12 cellular contexts compared by ENCODE assay signal in genomic region chr14:69701857-69702256, GRCh38.
DNase-seq lines count a peak whose midpoint lies in the region; ATAC-seq and TF ChIP-seq lines count a peak whose summit lies in the region.
"Had no signal": no experiment of that assay in that cellular context is flagged by ENCODE, and none has a peak within 500 bp of the region (broad histone marks: within the 10 kb centered on the region; RNA-seq: fewer than 3 reads in every experiment).

No MANE protein-coding gene starts in this region.

- H3K27me3 ChIP-seq in MM.1S (replicated peaks; ENCODE audit: insufficient read depth, low read length) (no peaks in the 10 kb centered on the region), thyroid gland (no peaks in the 10 kb centered on the region), HAP-1 (ENCODE audit: low read depth) (no peaks in the 10 kb centered on the region)

- intact Hi-C loops in thyroid gland (cut with DNase I), result no loop called here

- H3K27me3 Mint-ChIP-seq in activated T-cell treated with anti-CD3 and anti-CD28 coated beads, Interleukin-2, amount 50 U/mL, for 24 hours, result no peaks in the 10 kb centered on the region
- no peaks in the 10 kb centered on the region for H3K27me3 Mint-ChIP-seq in activated T-cell treated with anti-CD3 and anti-CD28 coated beads, Interleukin-2, amount 50 U/mL, for 4 hours (ENCODE audit: low read depth)
- peaks cover 16% of the 10 kb centered on the region for H3K27me3 Mint-ChIP-seq in endothelial cell (ENCODE audit: unreplicated experiment)

- WGBS in thyroid gland, 2 donors, result 63 to 69% methylated on average over 3 of the region's 3 CpGs

- H3K9me3 ChIP-seq in MM.1S (replicated peaks; ENCODE audit: insufficient read depth, low read length) (no peaks in the 10 kb centered on the region), thyroid gland (no peaks in the 10 kb centered on the region), HAP-1 (no peaks in the 10 kb centered on the region)
- H3K9me3 ChIP-seq: prostate gland had no signal

- TF ChIP-seq CTCF in MM.1S (IDR thresholded peaks at IDR 0.05; ENCODE audit: low read length) (no peak), endothelial cell (IDR thresholded peaks at IDR 0.05; ENCODE audit: unreplicated experiment) (no peak), thyroid gland (IDR thresholded peaks at IDR 0.05) (no peak)

- no peaks in the 10 kb centered on the region for H3K36me3 ChIP-seq in MM.1S (replicated peaks; ENCODE audit: insufficient read depth, low read length)
- H3K36me3 ChIP-seq in thyroid gland, result peaks cover 0 to 8% of the 10 kb centered on the region in 2 donors
- no peaks in the 10 kb centered on the region for H3K36me3 ChIP-seq in HAP-1 (replicated peaks)
- H3K36me3 ChIP-seq: prostate gland had no signal

- H3K9ac ChIP-seq in MM.1S (ENCODE audit: low read length), result no peak overlapping the region

- no peak for TF ChIP-seq POLR2A in thyroid gland (IDR thresholded peaks at IDR 0.05)

- peaks cover 20% of the 10 kb centered on the region for H3K4me1 ChIP-seq in MM.1S (ENCODE audit: low read length)
- H3K4me1 ChIP-seq in thyroid gland, result peaks cover 51 to 82% of the 10 kb centered on the region in 2 donors
- peaks cover 35% of the 10 kb centered on the region for H3K4me1 ChIP-seq in HAP-1

- peaks cover 7% of the 10 kb centered on the region; the same call in 1 of the 2 replicates for H3F3A ChIP-seq in MM.1S (ENCODE audit: insufficient read depth, low read length)

- no peak overlapping the region for H2AFZ ChIP-seq in MM.1S (ENCODE audit: low read length)

- no peak overlapping the region for H3K4me3 ChIP-seq in MM.1S (ENCODE audit: low read length)
- H3K4me3 ChIP-seq in thyroid gland (replicated peaks in 1 of 3), result no peak overlapping the region
- H3K4me3 ChIP-seq in HAP-1, result no peak overlapping the region
- H3K4me3 ChIP-seq: prostate gland had no signal

- H4K20me1 ChIP-seq in MM.1S (ENCODE audit: insufficient read depth, low read length), result no peaks in the 10 kb centered on the region

- no peak for DNase-seq in activated T-cell treated with anti-CD3 and anti-CD28 coated beads, Interleukin-2, amount 50 U/mL, for 24 hours
- DNase-seq in activated T-cell treated with anti-CD3 and anti-CD28 coated beads, Interleukin-2, amount 50 U/mL, for 4 hours, result no peak
- DNase-seq in MM.1S (peak; percentile 49), endothelial cell (ENCODE audit: low spot score) (no peak), thyroid gland (no peak), HAP-1 (ENCODE audit: low spot score in 2 of 2) (no peak)
- DNase-seq: activated CD4-positive, alpha-beta T cell treated with anti-CD3 and anti-CD28 coated beads, Interleukin-2, amount 50 U/mL, for 1 hour; NCI-H1694 had no signal

- no peak for ATAC-seq in activated T-cell treated with anti-CD3 and anti-CD28 coated beads, Interleukin-2, amount 50 U/mL, for 4 hours
- ATAC-seq in HG02870 (IDR thresholded peaks at IDR 0.05; ENCODE audit: unreplicated experiment) (no peak), GM18907 (IDR thresholded peaks at IDR 0.05; ENCODE audit: unreplicated experiment) (no peak)

- no peaks in the 10 kb centered on the region for H3K9me3 Mint-ChIP-seq in activated T-cell treated with anti-CD3 and anti-CD28 coated beads, Interleukin-2, amount 50 U/mL, for 24 hours
- H3K9me3 Mint-ChIP-seq in activated T-cell treated with anti-CD3 and anti-CD28 coated beads, Interleukin-2, amount 50 U/mL, for 4 hours, result no peaks in the 10 kb centered on the region
- H3K9me3 Mint-ChIP-seq in endothelial cell (ENCODE audit: unreplicated experiment), result no peaks in the 10 kb centered on the region

- in situ Hi-C loops in HAP-1 (cut with MboI; ENCODE audit: low sequenced_read_pairs), result no loop called here

- H3K36me3 Mint-ChIP-seq in activated T-cell treated with anti-CD3 and anti-CD28 coated beads, Interleukin-2, amount 50 U/mL, for 24 hours (ENCODE audit: low read depth), result peaks cover 85% of the 10 kb centered on the region
- peaks cover 34% of the 10 kb centered on the region for H3K36me3 Mint-ChIP-seq in activated T-cell treated with anti-CD3 and anti-CD28 coated beads, Interleukin-2, amount 50 U/mL, for 4 hours (ENCODE audit: insufficient read depth)
- peaks cover 31% of the 10 kb centered on the region for H3K36me3 Mint-ChIP-seq in endothelial cell (ENCODE audit: low read depth, unreplicated experiment)

- H3K4me2 ChIP-seq in MM.1S (ENCODE audit: low read depth, low read length), result peak overlapping the region; percentile 34; the same call in 1 of the 2 replicates

- H3K27ac Mint-ChIP-seq in activated T-cell treated with anti-CD3 and anti-CD28 coated beads, Interleukin-2, amount 50 U/mL, for 24 hours, result peak overlapping the region; percentile 76
- peak overlapping the region; percentile 97 for H3K27ac Mint-ChIP-seq in endothelial cell (ENCODE audit: unreplicated experiment)

- H3K79me2 ChIP-seq in MM.1S (ENCODE audit: low read length), result peaks cover 49% of the 10 kb centered on the region

- H3K27ac ChIP-seq in MM.1S (ENCODE audit: low read length) (peak overlapping the region; percentile 55; the same call in 1 of the 2 replicates), thyroid gland (peak overlapping the region in 2 of 3 donors; percentile 15 to 36)
- H3K27ac ChIP-seq: epithelial cell of prostate, prostate gland had no signal

- peaks cover 76% of the 10 kb centered on the region for H3K4me1 Mint-ChIP-seq in activated T-cell treated with anti-CD3 and anti-CD28 coated beads, Interleukin-2, amount 50 U/mL, for 24 hours (ENCODE audit: low read depth)
- H3K4me1 Mint-ChIP-seq in activated T-cell treated with anti-CD3 and anti-CD28 coated beads, Interleukin-2, amount 50 U/mL, for 4 hours (ENCODE audit: low read depth), result peaks cover 65% of the 10 kb centered on the region
- H3K4me1 Mint-ChIP-seq in endothelial cell (ENCODE audit: unreplicated experiment), result peaks cover 92% of the 10 kb centered on the region

- H3K9me2 ChIP-seq in MM.1S (replicated peaks; ENCODE audit: insufficient read depth, low read length), result no peaks in the 10 kb centered on the region

- no peak overlapping the region for H3K4me3 Mint-ChIP-seq in activated T-cell treated with anti-CD3 and anti-CD28 coated beads, Interleukin-2, amount 50 U/mL, for 24 hours
- H3K4me3 Mint-ChIP-seq in activated T-cell treated with anti-CD3 and anti-CD28 coated beads, Interleukin-2, amount 50 U/mL, for 4 hours, result no peak overlapping the region
- H3K4me3 Mint-ChIP-seq in endothelial cell (ENCODE audit: unreplicated experiment), result no peak overlapping the region
